ENCODE assay signal across 22 cellular contexts in genomic region chr12:70359458-70360197, GRCh38. TPM values are rescaled to one million over a fixed set of nuclear protein-coding genes. Genes with fewer than 3 reads are reported as not detected.
DNase-seq lines count a peak whose midpoint lies in the region; ATAC-seq, FAIRE-seq and TF ChIP-seq lines count a peak whose summit lies in the region.
"Had no signal": no experiment of that assay in that cellular context is flagged by ENCODE, and none has a peak within 500 bp of the region (broad histone marks: within the 10 kb centered on the region; RNA-seq: fewer than 3 reads in every experiment).

No MANE protein-coding gene starts in this region.

- WGBS in A549 (ENCODE audit: missing lambda C conversion rate), result 88% methylated on average over 1 of the region's 1 CpG

- H3K36me3 ChIP-seq in SK-N-MC (ENCODE audit: insufficient read depth, low read length), result peaks cover 11% of the 10 kb centered on the region
- H3K36me3 ChIP-seq: SJSA1 had no signal

- H3K4me1 Mint-ChIP-seq in activated T-helper 2 cell treated with anti-CD3 and anti-CD28 coated beads, Interferon-gamma antibody, Interleukin-2, Interleukin-4, amounts not matched to agents 10 μg/mL and 5 μg/mL and 100 μg/mL, durations not matched to agents 14 hours and 24 hours and 36 hours (ENCODE audit: low read depth), result peaks cover 3% of the 10 kb centered on the region

- TF ChIP-seq RAD21 in A549 (conservative IDR thresholded peaks at IDR 0.05 in 1 of 2, IDR thresholded peaks at IDR 0.05 in 1 of 2), result no peak

- H3K4me2 ChIP-seq in A549, result no peak overlapping the region
- H3K4me2 ChIP-seq: BLaER1 had no signal

- no peak overlapping the region for H3K27ac Mint-ChIP-seq in activated T-helper 2 cell treated with anti-CD3 and anti-CD28 coated beads, Interferon-gamma antibody, Interleukin-2, Interleukin-4, amounts not matched to agents 10 μg/mL and 5 μg/mL and 100 μg/mL, durations not matched to agents 14 hours and 24 hours and 36 hours
- H3K27ac Mint-ChIP-seq: CD4-positive, alpha-beta memory T cell had no signal

- H3K9me3 Mint-ChIP-seq in activated T-helper 2 cell treated with anti-CD3 and anti-CD28 coated beads, Interferon-gamma antibody, Interleukin-2, Interleukin-4, amounts not matched to agents 10 μg/mL and 5 μg/mL and 100 μg/mL, durations not matched to agents 14 hours and 24 hours and 36 hours, result no peaks in the 10 kb centered on the region
- H3K9me3 Mint-ChIP-seq: CD4-positive, alpha-beta memory T cell had no signal

- POLR2A ChIA-PET in A549 (lab: Yijun Ruan, JAX), result no interaction called here

- ATAC-seq in A549, result no peak
- ATAC-seq: Right ventricle myocardium inferior had no signal

- H3K4me3 Mint-ChIP-seq in activated T-helper 2 cell treated with anti-CD3 and anti-CD28 coated beads, Interferon-gamma antibody, Interleukin-2, Interleukin-4, amounts not matched to agents 10 μg/mL and 5 μg/mL and 100 μg/mL, durations not matched to agents 14 hours and 24 hours and 36 hours (ENCODE audit: low read depth), result no peak overlapping the region
- H3K4me3 Mint-ChIP-seq: CD4-positive, alpha-beta memory T cell had no signal

- H3K4me1 ChIP-seq in A549, result no peaks in the 10 kb centered on the region; the same call in 2 of the 3 replicates
- H3K4me1 ChIP-seq: BLaER1, SJSA1 had no signal

- H3K27ac ChIP-seq in A549 (no peak overlapping the region), SK-N-MC (peak overlapping the region; percentile 12; the same call in 1 of the 2 replicates)
- H3K27ac ChIP-seq: BLaER1, SJSA1 had no signal

- no peak for FAIRE-seq in A549 (lab: Jason Lieb, UNC)
- peak; percentile 23 for FAIRE-seq in GM19239 (lab: Jason Lieb, UNC)
- FAIRE-seq: GM12891 had no signal

- no peak overlapping the region for H3K9ac ChIP-seq in SK-N-MC (ENCODE audit: insufficient read length)
- H3K9ac ChIP-seq: BLaER1 had no signal

- intact Hi-C loops in activated T-helper 2 cell treated with anti-CD3 and anti-CD28 coated beads, Interferon-gamma antibody, Interleukin-2, Interleukin-4, amounts not matched to agents 10 μg/mL and 5 μg/mL and 100 μg/mL, durations not matched to agents 14 hours and 24 hours and 36 hours (cut with micrococcal nuclease), result loop anchor here (10.0 kb wide), 2 partner anchors 625 to 1325 kb away; partner anchors contain the start of genes RAB3IP and TMEM19

- peaks cover 6% of the 10 kb centered on the region for H3K36me3 Mint-ChIP-seq in activated T-helper 2 cell treated with anti-CD3 and anti-CD28 coated beads, Interferon-gamma antibody, Interleukin-2, Interleukin-4, amounts not matched to agents 10 μg/mL and 5 μg/mL and 100 μg/mL, durations not matched to agents 14 hours and 24 hours and 36 hours (ENCODE audit: low read depth)

- no peak for TF ChIP-seq CTCF in A549 (IDR thresholded peaks at IDR 0.05)
- no peak for TF ChIP-seq CTCF in fibroblast of pulmonary artery (IDR thresholded peaks at IDR 0.05; ENCODE audit: low read length, missing control alignments)

- no peak for DNase-seq in A549 (ENCODE audit: low read depth in 1 of 2, low spot score in 1 of 2)
- no peak for DNase-seq in GM19239 (ENCODE audit: insufficient read length, low spot score)
- DNase-seq in SK-N-MC (ENCODE audit: low read depth, low spot score), result no peak
- DNase-seq in fibroblast of pulmonary artery (ENCODE audit: low read depth), result peak; percentile 13
- DNase-seq in NK-92 (lab: John Stamatoyannopoulos, UW; ENCODE audit: unreplicated experiment), result no peak
- DNase-seq in activated T-helper 2 cell treated with anti-CD3 and anti-CD28 coated beads, Interferon-gamma antibody, Interleukin-2, Interleukin-4, amounts not matched to agents 10 μg/mL and 5 μg/mL and 100 μg/mL, durations not matched to agents 14 hours and 24 hours and 36 hours (ENCODE audit: low spot score), result no peak
- no peak for DNase-seq in inferior parietal cortex (ENCODE audit: extremely low spot score)
- DNase-seq: ACHN; Caco-2; CD4-positive, alpha-beta memory T cell; DMS 273 treated with DMSO at 0.1 percent for 48 hours; DMS79 treated with DMSO at 0.1 percent for 48 hours; HCEC 1CT; Kasumi-1; NCI-H1694 treated with DMSO at 0.1 percent for 48 hours; NCI-H2081 treated with DMSO at 0.1 percent for 48 hours; NCI-H510A had no signal

- TF ChIP-seq POLR2A in A549 (IDR thresholded peaks at IDR 0.05; ENCODE audit: low read length), result no peak

- no peak for TF ChIP-seq EP300 in A549 (IDR thresholded peaks at IDR 0.05)

- H3K9me3 ChIP-seq in A549, result no peaks in the 10 kb centered on the region
- no peaks in the 10 kb centered on the region for H3K9me3 ChIP-seq in SK-N-MC (ENCODE audit: low read depth, low read length)
- H3K9me3 ChIP-seq: BLaER1, Caco-2, SJSA1 had no signal

- peaks cover 10% of the 10 kb centered on the region for H3K27me3 Mint-ChIP-seq in activated T-helper 2 cell treated with anti-CD3 and anti-CD28 coated beads, Interferon-gamma antibody, Interleukin-2, Interleukin-4, amounts not matched to agents 10 μg/mL and 5 μg/mL and 100 μg/mL, durations not matched to agents 14 hours and 24 hours and 36 hours (ENCODE audit: low read depth)
- H3K27me3 Mint-ChIP-seq: CD4-positive, alpha-beta memory T cell had no signal

- CTCF ChIA-PET in A549 (lab: Yijun Ruan, JAX), result no interaction called here

- H3K4me3 ChIP-seq in A549 (no peak overlapping the region), SK-N-MC (no peak overlapping the region), fibroblast of pulmonary artery (replicated peaks; ENCODE audit: low read depth, low read length) (no peak overlapping the region)
- H3K4me3 ChIP-seq: BLaER1, SJSA1 had no signal

TF ChIP-seq in A549, 52 proteins besides CTCF, POLR2A, EP300 and RAD21:
- TF ChIP-seq HEYL (CRISPR knock-in tag; IDR thresholded peaks at IDR 0.05), result no peak
- no peak for TF ChIP-seq SREBF2 (IDR thresholded peaks at IDR 0.05)
- peak; percentile 86 for TF ChIP-seq MAFK (IDR thresholded peaks at IDR 0.05; ENCODE audit: partially characterized antibody)
- TF ChIP-seq PHF8 (IDR thresholded peaks at IDR 0.05; ENCODE audit: borderline replicate concordance, low read depth), result no peak
- no peak for TF ChIP-seq CBX2 (IDR thresholded peaks at IDR 0.05; ENCODE audit: borderline replicate concordance, low read depth)
- TF ChIP-seq TFCP2L1 (CRISPR knock-in tag; IDR thresholded peaks at IDR 0.05), result no peak
- no peak for TF ChIP-seq RNF2 (IDR thresholded peaks at IDR 0.05; ENCODE audit: borderline replicate concordance, low read depth)
- TF ChIP-seq HES2 (IDR thresholded peaks at IDR 0.05), result no peak

RNA-seq across cellular contexts. Expression of gene KCNMB4, which starts 6.5 kb away (rescaled TPM):
- polyA plus RNA-seq in A549 (2011; rRNA removed), result 0.13 TPM in 2 replicates
- polyA plus RNA-seq in A549 (2012; cell fraction: cytosol; rRNA removed), result 0.04 and 0.05 TPM in 2 replicates
- 0.02 and 0.06 TPM in 2 replicates for polyA plus RNA-seq in A549 (2012; cell fraction: nucleus; rRNA removed)
- 0.04 to 0.08 TPM (median 0.08 TPM) in 3 replicates for polyA plus RNA-seq in A549 (2017; fragmentation: RNase III; extraction: RNeasy Plus Mini Kit Qiagen cat#74134 plus additional on column Dnase treatment)
- polyA minus RNA-seq in A549 (2011; rRNA and poly(A)+ RNA removed), result 0.08 and 0.10 TPM in 2 replicates
- total RNA-seq in activated T-helper 2 cell treated with anti-CD3 and anti-CD28 coated beads, Interferon-gamma antibody, Interleukin-2, Interleukin-4, amounts not matched to agents 10 μg/mL and 5 μg/mL and 100 μg/mL, durations not matched to agents 14 hours and 24 hours and 36 hours, result 0.37 and 0.55 TPM in 2 replicates
- total RNA-seq: MCF 10A had no signal
